10 cellular contexts compared by ENCODE assay signal in the genomic region with DNA sequence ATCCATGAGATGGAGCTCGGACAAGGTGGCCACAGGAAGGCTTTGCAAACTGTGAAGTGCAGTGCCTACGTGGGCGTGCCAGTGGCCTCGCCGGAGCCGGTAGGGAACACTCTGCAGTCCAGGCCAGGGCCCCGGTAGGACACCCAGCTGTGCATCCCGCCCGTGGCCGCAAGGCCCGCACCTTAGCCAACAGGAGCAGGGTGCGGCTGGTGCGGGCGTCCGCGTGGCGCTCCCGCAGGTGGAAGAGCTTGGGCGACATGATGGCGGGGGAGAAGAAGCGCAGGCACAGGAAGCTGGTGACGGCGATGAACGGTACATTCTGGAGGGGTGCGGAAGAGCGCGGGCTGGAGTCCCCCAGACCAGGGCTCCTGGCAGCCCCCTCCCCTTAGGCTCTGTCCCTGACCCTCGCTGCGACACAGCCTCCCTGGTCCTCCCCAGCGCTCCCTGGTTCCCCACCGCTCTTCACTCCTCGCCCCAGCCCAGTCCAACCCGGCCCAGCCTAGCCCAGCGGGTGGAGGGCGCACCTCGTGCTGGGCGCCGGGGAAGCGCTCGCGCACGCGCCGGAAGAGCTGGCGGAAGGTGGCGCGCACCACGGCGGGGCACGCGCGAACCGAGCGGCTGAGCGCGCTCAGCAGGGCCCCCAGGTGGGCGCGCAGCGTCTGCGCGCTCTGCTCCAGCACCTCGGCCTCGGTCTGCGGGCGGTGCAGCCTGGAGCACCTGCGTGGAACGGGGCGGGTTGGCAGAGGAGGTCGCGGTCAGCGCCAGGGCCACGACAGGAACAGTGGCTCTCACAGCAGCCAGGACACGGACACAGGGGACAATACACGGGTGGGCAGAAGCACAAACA. TPM values are rescaled to one million over a fixed set of nuclear protein-coding genes. Genes with fewer than 3 reads are reported as not detected.
DNase-seq lines count a peak whose midpoint lies in the region; ATAC-seq and TF ChIP-seq lines count a peak whose summit lies in the region.
"Not testable (repeated sequence)": the region's sequence is repeated elsewhere in the genome, so short reads cannot be mapped to it uniquely, and the experiment has no call there.
"Had no signal": no experiment of that assay in that cellular context is flagged by ENCODE, and none has a peak within 500 bp of the region (broad histone marks: within the 10 kb centered on the region; RNA-seq: fewer than 3 reads in every experiment).

No MANE protein-coding gene starts in this region.

- not testable (repeated sequence) for H3K27ac ChIP-seq in HUES64 (ENCODE audit: low read depth, low read length); left lung

- H3K27ac Mint-ChIP-seq in stimulated activated naive B cell treated with anti-CD40 and anti-IgM and Interleukin-4, amounts not matched to agents 10 μg/mL and 1 μg/mL and 100 μg/mL, for 72 hours: not testable (repeated sequence)

- H3K4me1 Mint-ChIP-seq in stimulated activated naive B cell treated with anti-CD40 and anti-IgM and Interleukin-4, amounts not matched to agents 10 μg/mL and 1 μg/mL and 100 μg/mL, for 72 hours: not testable (repeated sequence)

- not testable (repeated sequence) for H3K4me3 Mint-ChIP-seq in stimulated activated naive B cell treated with anti-CD40 and anti-IgM and Interleukin-4, amounts not matched to agents 10 μg/mL and 1 μg/mL and 100 μg/mL, for 72 hours

- H3K9me3 Mint-ChIP-seq in stimulated activated naive B cell treated with anti-CD40 and anti-IgM and Interleukin-4, amounts not matched to agents 10 μg/mL and 1 μg/mL and 100 μg/mL, for 72 hours: not testable (repeated sequence)

- H3K9ac ChIP-seq in HUES64 (ENCODE audit: low read depth, low read length): not testable (repeated sequence)

- H3K36me3 ChIP-seq in GM06990 (ENCODE audit: control insufficient read depth, insufficient read depth, low read length); H7 (replicated peaks; ENCODE audit: control insufficient read depth, insufficient read depth, low read length); HUES64 (ENCODE audit: insufficient read depth, low read length); left lung: not testable (repeated sequence)

- DNase-seq in GM06990 (ENCODE audit: extremely low read depth, insufficient read length) (peak; percentile 21), activated T-cell treated with anti-CD3 and anti-CD28 coated beads for 48 hours (ENCODE audit: low read depth) (peak; percentile 11), left lung (peak in 1 of 2 donors; percentile 72)
- not testable (repeated sequence) for DNase-seq in H7; stimulated activated naive B cell treated with anti-CD40 and anti-IgM and Interleukin-4, amounts not matched to agents 10 μg/mL and 1 μg/mL and 100 μg/mL, for 72 hours

- intact Hi-C loops in left lung (cut with DNase I): not testable (repeated sequence)

- not testable (repeated sequence) for H3K27me3 ChIP-seq in GM06990 (replicated peaks; ENCODE audit: control insufficient read depth, insufficient read depth, low read length); H7 (ENCODE audit: control insufficient read depth, insufficient read depth, low read length); HUES64 (ENCODE audit: insufficient read depth, low read length); left lung

- not testable (repeated sequence) for H3K9me3 ChIP-seq in HUES64 (ENCODE audit: insufficient read depth, low read depth, low read length); left lung

- ATAC-seq in GM19397 (IDR thresholded peaks at IDR 0.05; ENCODE audit: unreplicated experiment) (peak; percentile 68), HG03066 (IDR thresholded peaks at IDR 0.05; ENCODE audit: low read depth, unreplicated experiment) (peak; percentile 51), left lung (peak; percentile 44)
- ATAC-seq in stimulated activated naive B cell treated with anti-CD40 and anti-IgM and Interleukin-4, amounts not matched to agents 10 μg/mL and 1 μg/mL and 100 μg/mL, for 72 hours (replicated peaks): peak; percentile 71

- H3K4me3 ChIP-seq in GM06990 (replicated peaks; ENCODE audit: low read depth, low read length): peak overlapping the region; percentile 27; the same call in 1 of the 2 replicates
- H3K4me3 ChIP-seq in H7 (ENCODE audit: insufficient read depth, low read depth, low read length): peak overlapping the region; percentile 28
- 0 out of 2 replicates have a peak overlapping the region, but pooled peaks have one; percentile 13 for H3K4me3 ChIP-seq in HUES64 (ENCODE audit: low read length)
- H3K4me3 ChIP-seq in left lung: not testable (repeated sequence)

- WGBS in HUES64: no CpG with 5 or more reads among the region's 74 CpGs

- H3K27me3 Mint-ChIP-seq in stimulated activated naive B cell treated with anti-CD40 and anti-IgM and Interleukin-4, amounts not matched to agents 10 μg/mL and 1 μg/mL and 100 μg/mL, for 72 hours: not testable (repeated sequence)

- H3K36me3 Mint-ChIP-seq in stimulated activated naive B cell treated with anti-CD40 and anti-IgM and Interleukin-4, amounts not matched to agents 10 μg/mL and 1 μg/mL and 100 μg/mL, for 72 hours: not testable (repeated sequence)

- not testable (repeated sequence) for TF ChIP-seq CTCF in GM06990 (IDR thresholded peaks at IDR 0.05; ENCODE audit: insufficient read depth, low read length, poor library complexity, severe bottlenecking); left lung (IDR thresholded peaks at IDR 0.05)

- H3K4me1 ChIP-seq in HUES64 (ENCODE audit: insufficient read depth, low read length); left lung: not testable (repeated sequence)

RNA-seq across cellular contexts. Expression of a gene that starts 18.2 kb away (rescaled TPM):
- total RNA-seq in H7 (2014; rRNA removed; shearing (Covaris generic)): 0.83 and 1.7 TPM in 2 replicates
- polyA plus RNA-seq in HUES64 (2013, experiment 1 of 2): 2.5 TPM
- 2.7 TPM for polyA plus RNA-seq in HUES64 (2013, experiment 2 of 2)
- 10 to 100 TPM in 1 of 2 donors, 1 to 10 TPM in 1; 9.5 to 15.0 TPM for total RNA-seq in left lung

RNA-seq across cellular contexts. Expression of a gene that starts 39.5 kb away (rescaled TPM):
- not detected in 2 replicates for total RNA-seq in H7 (2014; rRNA removed; shearing (Covaris generic))
- polyA plus RNA-seq in HUES64 (2013, experiment 1 of 2): not detected
- polyA plus RNA-seq in HUES64 (2013, experiment 2 of 2): not detected
- not detected for total RNA-seq in left lung
- total RNA-seq: mucosa of gallbladder, prostate gland had no signal

RNA-seq across cellular contexts. Expression of a gene that starts 47.1 kb away (rescaled TPM):
- total RNA-seq in H7 (2014; rRNA removed; shearing (Covaris generic)): 21.6 and 28.3 TPM in 2 replicates
- polyA plus RNA-seq in HUES64 (2013, experiment 1 of 2): 21.7 TPM
- 31.1 TPM for polyA plus RNA-seq in HUES64 (2013, experiment 2 of 2)
- total RNA-seq in left lung: 10 to 100 TPM; 15.7 to 18.2 TPM

RNA-seq across cellular contexts. Expression of a gene that starts 59.1 kb away (rescaled TPM):
- total RNA-seq in H7 (2014; rRNA removed; shearing (Covaris generic)): 3.5 and 5.1 TPM in 2 replicates
- 4.9 TPM for polyA plus RNA-seq in HUES64 (2013, experiment 1 of 2)
- polyA plus RNA-seq in HUES64 (2013, experiment 2 of 2): 3.9 TPM
- total RNA-seq in left lung: 1 to 10 TPM; 7.1 to 7.7 TPM
